In genomic region chr12:76080017-76080728, GRCh38 we compare ENCODE assay signal across 11 cellular contexts. TPM values are rescaled to one million over a fixed set of nuclear protein-coding genes. Genes with fewer than 3 reads are reported as not detected.
A peak's percentile ranks its signal among the peaks of the same experiment; 100 is the strongest.
DNase-seq lines count a peak whose midpoint lies in the region; ATAC-seq and TF ChIP-seq lines count a peak whose summit lies in the region.
"Had no signal": no experiment of that assay in that cellular context is flagged by ENCODE, and none has a peak within 500 bp of the region (broad histone marks: within the 10 kb centered on the region; RNA-seq: fewer than 3 reads in every experiment).

No MANE protein-coding gene starts in this region.

- H2AFZ ChIP-seq in Loucy (ENCODE audit: low read length), result no peak overlapping the region

- H3K4me2 ChIP-seq in Loucy (ENCODE audit: low read depth, low read length, poor library complexity, severe bottlenecking), result peak overlapping the region; percentile 94

- peaks cover 92% of the 10 kb centered on the region for H3K79me2 ChIP-seq in Loucy (ENCODE audit: insufficient read depth, low read length)

- H3K9me2 ChIP-seq in Loucy (replicated peaks; ENCODE audit: low read depth, low read length), result no peaks in the 10 kb centered on the region

- peak overlapping the region; percentile 92 for H3K4me3 ChIP-seq in Loucy (ENCODE audit: low read length, poor library complexity, severe bottlenecking)
- H3K4me3 ChIP-seq in SJSA1, result no peak overlapping the region
- H3K4me3 ChIP-seq: prostate gland had no signal

- H3K27me3 Mint-ChIP-seq in activated CD8-positive, alpha-beta memory T cell treated with anti-CD3 and anti-CD28 coated beads, Interleukin-2, amount 10 ng/mL, durations not matched to agents 7 days and 5 days, result no peaks in the 10 kb centered on the region
- H3K27me3 Mint-ChIP-seq in naive thymus-derived CD8-positive, alpha-beta T cell, result no peaks in the 10 kb centered on the region
- H3K27me3 Mint-ChIP-seq: T-cell had no signal

- H3K36me3 ChIP-seq in Loucy (ENCODE audit: insufficient read depth, low read length) (no peaks in the 10 kb centered on the region), SJSA1 (peaks cover 76% of the 10 kb centered on the region)
- H3K36me3 ChIP-seq: prostate gland had no signal

- H3K27ac ChIP-seq in SJSA1, result peak overlapping the region; percentile 25; the same call in 1 of the 2 replicates
- H3K27ac ChIP-seq: prostate gland had no signal

- no peak for TF ChIP-seq CTCF in Loucy (conservative IDR thresholded peaks at IDR 0.05; ENCODE audit: low read length)

- no peak overlapping the region for H3K9ac ChIP-seq in Loucy (ENCODE audit: low read depth, low read length, poor library complexity, severe bottlenecking)

- peaks cover 48% of the 10 kb centered on the region for H3K36me3 Mint-ChIP-seq in activated CD8-positive, alpha-beta memory T cell treated with anti-CD3 and anti-CD28 coated beads, Interleukin-2, amount 10 ng/mL, durations not matched to agents 7 days and 5 days
- peaks cover 10 to 23% (median 17%) of the 10 kb centered on the region in 3 donors for H3K36me3 Mint-ChIP-seq in naive thymus-derived CD8-positive, alpha-beta T cell

- H4K20me1 ChIP-seq in Loucy (ENCODE audit: insufficient read depth, low read length, poor library complexity, severe bottlenecking), result peaks cover 88% of the 10 kb centered on the region

- H3F3A ChIP-seq in Loucy (ENCODE audit: low read depth), result no peaks in the 10 kb centered on the region; the same call in 1 of the 2 replicates

- peaks cover 61% of the 10 kb centered on the region for H3K4me1 Mint-ChIP-seq in activated CD8-positive, alpha-beta memory T cell treated with anti-CD3 and anti-CD28 coated beads, Interleukin-2, amount 10 ng/mL, durations not matched to agents 7 days and 5 days
- peaks cover 33 to 86% (median 77%) of the 10 kb centered on the region in 4 donors for H3K4me1 Mint-ChIP-seq in naive thymus-derived CD8-positive, alpha-beta T cell

- CTCF ChIA-PET in activated CD8-positive, alpha-beta memory T cell treated with anti-CD3 and anti-CD28 coated beads, Interleukin-2, amount 10 ng/mL, durations not matched to agents 7 days and 5 days (lab: Charles Lee), result interaction anchor here (1.2 to 2.0 kb wide), 2 partner anchors 16 to 689 kb away, joined by 4 read pairs; partner anchors contain the start of gene GLIPR1L2

- H3K27ac Mint-ChIP-seq in activated CD8-positive, alpha-beta memory T cell treated with anti-CD3 and anti-CD28 coated beads, Interleukin-2, amount 10 ng/mL, durations not matched to agents 7 days and 5 days, result peak overlapping the region; percentile 21
- peak overlapping the region in 2 of 10 donors; percentile 17 to 40 for H3K27ac Mint-ChIP-seq in naive thymus-derived CD8-positive, alpha-beta T cell
- H3K27ac Mint-ChIP-seq: T-cell had no signal

- no peak for ATAC-seq in activated CD8-positive, alpha-beta memory T cell treated with anti-CD3 and anti-CD28 coated beads, Interleukin-2, amount 10 ng/mL, durations not matched to agents 7 days and 5 days
- no peak for ATAC-seq in naive thymus-derived CD8-positive, alpha-beta T cell
- ATAC-seq in HG03097 (IDR thresholded peaks at IDR 0.05; ENCODE audit: low FRiP score, unreplicated experiment) (no peak), GM19023 (IDR thresholded peaks at IDR 0.05; ENCODE audit: unreplicated experiment) (no peak)
- ATAC-seq: T-cell had no signal

- H3K27me3 ChIP-seq in Loucy (ENCODE audit: insufficient read depth, low read length, poor library complexity, severe bottlenecking), result peaks cover 3% of the 10 kb centered on the region
- H3K27me3 ChIP-seq in SJSA1 (replicated peaks), result no peaks in the 10 kb centered on the region

- no peak overlapping the region for H3K4me3 Mint-ChIP-seq in activated CD8-positive, alpha-beta memory T cell treated with anti-CD3 and anti-CD28 coated beads, Interleukin-2, amount 10 ng/mL, durations not matched to agents 7 days and 5 days
- H3K4me3 Mint-ChIP-seq in naive thymus-derived CD8-positive, alpha-beta T cell, result peak overlapping the region in 6 of 10 donors; percentile 15 to 51 (median 36)
- H3K4me3 Mint-ChIP-seq: T-cell had no signal

- H3K4me1 ChIP-seq in Loucy (ENCODE audit: insufficient read depth, low read length, poor library complexity, severe bottlenecking) (peaks cover 63% of the 10 kb centered on the region), SJSA1 (replicated peaks) (peaks cover 18% of the 10 kb centered on the region)
- H3K4me1 ChIP-seq: prostate gland had no signal

- POLR2A ChIA-PET in naive thymus-derived CD8-positive, alpha-beta T cell (lab: Charles Lee), result interaction anchor here (0.7 kb wide), 1 partner anchor 513 kb away, joined by 5 read pairs; no protein-coding TSS in a partner anchor

- H3K9me3 Mint-ChIP-seq in activated CD8-positive, alpha-beta memory T cell treated with anti-CD3 and anti-CD28 coated beads, Interleukin-2, amount 10 ng/mL, durations not matched to agents 7 days and 5 days (ENCODE audit: low read depth), result peaks cover 5% of the 10 kb centered on the region
- peaks cover 0 to 9% (median 4%) of the 10 kb centered on the region in 9 donors for H3K9me3 Mint-ChIP-seq in naive thymus-derived CD8-positive, alpha-beta T cell

- DNase-seq in activated CD8-positive, alpha-beta memory T cell treated with anti-CD3 and anti-CD28 coated beads, Interleukin-2, amount 10 ng/mL, durations not matched to agents 7 days and 5 days, result no peak
- DNase-seq in activated CD8-positive, alpha-beta memory T cell treated with anti-CD3 and anti-CD28 coated beads, Interleukin-2, amount 50 U/mL, for 4 hours, result no peak
- DNase-seq in SJSA1 (ENCODE audit: low read depth in 1 of 2, low spot score in 2 of 2) (peak in 1 of 2 experiments; percentile 23), A172 (ENCODE audit: low spot score) (no peak)
- DNase-seq in naive thymus-derived CD8-positive, alpha-beta T cell, result no peak
- DNase-seq: activated CD4-positive, alpha-beta T cell treated with anti-CD3 and anti-CD28 coated beads, Interleukin-2, amount 50 U/mL, for 4 hours had no signal

- H3K9me3 ChIP-seq in Loucy (ENCODE audit: insufficient read depth, low read depth, low read length) (no peaks in the 10 kb centered on the region), SJSA1 (replicated peaks) (no peaks in the 10 kb centered on the region)
- H3K9me3 ChIP-seq: prostate gland had no signal

RNA-seq across cellular contexts. Expression of gene NAP1L1, which starts 4.3 kb away (rescaled TPM):
- total RNA-seq in activated CD8-positive, alpha-beta memory T cell treated with anti-CD3 and anti-CD28 coated beads, Interleukin-2, amount 10 ng/mL, durations not matched to agents 7 days and 5 days, result 100 to 1,000 TPM; 434 to 655 TPM
- total RNA-seq in SJSA1 (2014; rRNA removed; shearing (Covaris generic)), result 287 and 521 TPM in 2 replicates
- total RNA-seq in naive thymus-derived CD8-positive, alpha-beta T cell, result 100 to 1,000 TPM; 772 to 820 TPM
- 100 to 1,000 TPM; 199 to 224 (median 210) TPM for polyA plus RNA-seq in naive thymus-derived CD8-positive, alpha-beta T cell
- total RNA-seq in A172 (2014; rRNA removed; shearing (Covaris generic)), result 547 and 785 TPM in 2 replicates

RNA-seq across cellular contexts. Expression of gene PHLDA1, which starts 48.6 kb away (rescaled TPM):
- 10 to 100 TPM; 36.8 to 95.6 TPM for total RNA-seq in activated CD8-positive, alpha-beta memory T cell treated with anti-CD3 and anti-CD28 coated beads, Interleukin-2, amount 10 ng/mL, durations not matched to agents 7 days and 5 days
- total RNA-seq in SJSA1 (2014; rRNA removed; shearing (Covaris generic)), result 19.5 and 23.6 TPM in 2 replicates
- total RNA-seq in naive thymus-derived CD8-positive, alpha-beta T cell, result 1 to 10 TPM; 1.1 to 1.2 TPM
- under 1 TPM; 0.04 to 0.13 (median 0.12) TPM for polyA plus RNA-seq in naive thymus-derived CD8-positive, alpha-beta T cell
- 48.3 and 61.6 TPM in 2 replicates for total RNA-seq in A172 (2014; rRNA removed; shearing (Covaris generic))
